In genomic region chr5:100828071-100828689, GRCh38 we compare ENCODE assay signal across 8 cellular contexts.
DNase-seq lines count a peak whose midpoint lies in the region; ATAC-seq and TF ChIP-seq lines count a peak whose summit lies in the region.

No MANE protein-coding gene starts in this region.

- H3K27me3 ChIP-seq in KMS-11 (ENCODE audit: insufficient read depth, low read depth) (no peaks in the 10 kb centered on the region), esophagus squamous epithelium (no peaks in the 10 kb centered on the region)

- no peak overlapping the region for H2AFZ ChIP-seq in KMS-11 (ENCODE audit: low read depth)

- no peak overlapping the region for H3K9ac ChIP-seq in KMS-11

- ATAC-seq in GM18505 (IDR thresholded peaks at IDR 0.05; ENCODE audit: unreplicated experiment) (peak; percentile 79), GM21526 (IDR thresholded peaks at IDR 0.05; ENCODE audit: low FRiP score, unreplicated experiment) (peak; percentile 74)
- ATAC-seq in stimulated activated naive CD8-positive, alpha-beta T cell treated with anti-CD3 and anti-CD28 coated beads, Interleukin-15, Interleukin-2, amounts not matched to agents 100 U/mL and 50 U/mL, for 24 hours, result peak; percentile 68

- H3K4me1 ChIP-seq in KMS-11 (ENCODE audit: low read depth, poor library complexity, severe bottlenecking) (peaks cover 67% of the 10 kb centered on the region), esophagus squamous epithelium (peaks cover 0 to 16% (median 8%) of the 10 kb centered on the region in 3 donors)

- 29 to 31% methylated on average over 6 of the region's 6 CpGs for WGBS in esophagus squamous epithelium, 2 donors

- H3K9me3 ChIP-seq in esophagus squamous epithelium, result no peaks in the 10 kb centered on the region

- no peak for TF ChIP-seq CTCF in KMS-11 (conservative IDR thresholded peaks at IDR 0.05; ENCODE audit: low read depth, low read length)
- TF ChIP-seq CTCF in esophagus squamous epithelium (IDR thresholded peaks at IDR 0.05), result no peak

- peak overlapping the region; percentile 3; the same call in 1 of the 2 replicates for H3K4me2 ChIP-seq in KMS-11

- DNase-seq in esophagus squamous epithelium (lab: John Stamatoyannopoulos, UW) (no peak), SW480 (ENCODE audit: low spot score) (no peak), mesenteric fat pad (ENCODE audit: low spot score) (no peak), ecto neural progenitor cell (ENCODE audit: low spot score) (no peak)
- no peak for DNase-seq in stimulated activated naive CD8-positive, alpha-beta T cell treated with anti-CD3 and anti-CD28 coated beads, Interleukin-15, Interleukin-2, amounts not matched to agents 100 U/mL and 50 U/mL, for 24 hours

- H3K79me2 ChIP-seq in KMS-11 (ENCODE audit: insufficient read depth, low read depth), result no peaks in the 10 kb centered on the region

- no peak overlapping the region for H3K27ac ChIP-seq in KMS-11
- H3K27ac ChIP-seq in esophagus squamous epithelium, result peak overlapping the region in 3 of 4 donors; percentile 4 to 54 (median 20)

- intact Hi-C loops in esophagus squamous epithelium (cut with DNase I), result no loop called here

- TF ChIP-seq POLR2A in GM18505 (IDR thresholded peaks at IDR 0.05; ENCODE audit: borderline replicate concordance, extremely low read depth, insufficient read depth, insufficient read length) (no peak), esophagus squamous epithelium (IDR thresholded peaks at IDR 0.05) (no peak)

- no peaks in the 10 kb centered on the region for H4K20me1 ChIP-seq in KMS-11 (ENCODE audit: insufficient read depth)

- no peaks in the 10 kb centered on the region for H3K36me3 ChIP-seq in KMS-11 (ENCODE audit: insufficient read depth)
- H3K36me3 ChIP-seq in esophagus squamous epithelium, result no peaks in the 10 kb centered on the region

- H3K4me3 ChIP-seq in KMS-11 (IDR thresholded peaks at IDR 0.05; ENCODE audit: insufficient read depth, low read depth, low read length) (no peak overlapping the region), esophagus squamous epithelium (no peak overlapping the region)
